Comparison of ENCODE assay signal across 25 cellular contexts in the genomic region with DNA sequence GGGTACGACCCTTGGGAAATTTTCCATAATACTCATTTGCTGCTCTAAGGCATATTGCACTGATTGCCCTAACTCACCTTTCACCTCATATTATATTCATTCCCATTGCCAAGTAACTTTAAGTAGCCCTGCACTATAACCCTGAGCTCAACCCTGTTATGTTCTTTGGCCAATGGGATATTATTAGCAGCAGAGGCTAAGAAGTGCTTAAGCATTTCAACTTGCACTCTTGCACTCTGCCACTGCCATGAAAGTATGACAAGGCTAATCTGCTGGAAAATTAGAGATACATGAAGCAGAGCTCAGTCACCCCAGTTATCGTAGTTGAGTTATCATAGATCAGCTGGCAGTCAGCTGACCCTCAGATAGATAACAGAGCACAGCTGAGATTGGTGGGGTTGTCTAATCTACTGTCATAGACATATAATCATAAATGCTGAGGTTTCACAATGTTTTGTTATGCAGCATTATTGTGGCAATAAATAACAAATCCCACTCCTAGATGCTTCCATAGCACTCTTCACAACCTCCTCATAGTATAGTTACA.
DNase-seq lines count a peak whose midpoint lies in the region; ATAC-seq, FAIRE-seq and TF ChIP-seq lines count a peak whose summit lies in the region.
"Had no signal": no experiment of that assay in that cellular context is flagged by ENCODE, and none has a peak within 500 bp of the region (broad histone marks: within the 10 kb centered on the region; RNA-seq: fewer than 3 reads in every experiment).

No MANE protein-coding gene starts in this region.

- no peaks in the 10 kb centered on the region for H3K9me3 Mint-ChIP-seq in MCF 10A (ENCODE audit: unreplicated experiment)
- H3K9me3 Mint-ChIP-seq: CD8-positive, alpha-beta T cell had no signal

- no peaks in the 10 kb centered on the region for H4K20me1 ChIP-seq in hepatocyte (ENCODE audit: insufficient read depth, poor library complexity, severe bottlenecking)

- no TSS peak for BruUV-seq in MCF 10A (replicated peaks; lab: Mats Ljungman, UMichigan)

- CTCF ChIA-PET in MCF 10A (lab: Yijun Ruan, JAX), result no interaction called here

- H3K4me1 ChIP-seq in cardiac muscle cell (ENCODE audit: low read depth) (peaks cover 63% of the 10 kb centered on the region), hepatocyte (ENCODE audit: insufficient read depth) (peaks cover 3% of the 10 kb centered on the region), small intestine (ENCODE audit: control insufficient read depth in 2 of 2, insufficient read depth in 1 of 2, low read depth in 1 of 2, low read length in 1 of 2) (no peaks in the 10 kb centered on the region)
- H3K4me1 ChIP-seq: Caco-2 had no signal

- peak overlapping the region; percentile 93 for H3K27ac ChIP-seq in cardiac muscle cell
- H3K27ac ChIP-seq in hepatocyte, result no peak overlapping the region
- no peak overlapping the region for H3K27ac ChIP-seq in small intestine (ENCODE audit: low read depth in 1 of 2, low read length in 1 of 2)
- H3K27ac ChIP-seq: 22Rv1, C4-2B, PC-9 had no signal

- DNase-seq in Right ventricle myocardium inferior (ENCODE audit: missing footprints) (no peak), cardiac septum (ENCODE audit: low spot score) (no peak), cardiac muscle cell (ENCODE audit: low read depth in 1 of 2, low spot score in 1 of 2) (peak in 1 of 2 donors; percentile 72), hepatocyte (ENCODE audit: low spot score) (peak; percentile 27), small intestine (peak; percentile 13), MCF 10A (ENCODE audit: unreplicated experiment) (no peak), activated gamma-delta T cell treated with Interleukin-2 at 50 U/mL for 16 hours (no peak)
- no peak for DNase-seq in effector CD4-positive, alpha-beta T cell
- DNase-seq: Caco-2; CD8-positive, alpha-beta T cell; H7; Karpas-422; MV-4-11; NCI-H1105 treated with DMSO at 0.1 percent for 48 hours; NCI-H146; NCI-H1930; NCI-H2107; NCI-H774; NK-92 treated with Interleukin-12 subunit alpha and Interleukin-12 subunit beta, amount 100 ng/mL, for 24 hours; PC-9; SHP77 had no signal

- H3K36me3 ChIP-seq in cardiac muscle cell, result no peaks in the 10 kb centered on the region
- no peaks in the 10 kb centered on the region for H3K36me3 ChIP-seq in hepatocyte (replicated peaks; ENCODE audit: insufficient read depth, low read depth)
- H3K36me3 ChIP-seq in small intestine (ENCODE audit: control insufficient read depth in 2 of 2, insufficient read depth in 2 of 2, low read length in 2 of 2), result no peaks in the 10 kb centered on the region

- H3K27ac Mint-ChIP-seq in MCF 10A (ENCODE audit: low read depth, unreplicated experiment), result no peak overlapping the region
- H3K27ac Mint-ChIP-seq: B cell; CD8-positive, alpha-beta T cell had no signal

- H3K79me2 ChIP-seq in hepatocyte, result no peaks in the 10 kb centered on the region

- H3K4me1 Mint-ChIP-seq in MCF 10A (ENCODE audit: insufficient read depth, unreplicated experiment), result peaks cover 15% of the 10 kb centered on the region

- no peaks in the 10 kb centered on the region for H3K27me3 ChIP-seq in cardiac muscle cell
- H3K27me3 ChIP-seq in hepatocyte, result no peaks in the 10 kb centered on the region
- no peaks in the 10 kb centered on the region for H3K27me3 ChIP-seq in small intestine (ENCODE audit: control insufficient read depth in 2 of 2, insufficient read depth in 2 of 2, low read length in 2 of 2)

- no peak for TF ChIP-seq CTCF in cardiac muscle cell (IDR thresholded peaks at IDR 0.05; ENCODE audit: low read depth, low read length)
- TF ChIP-seq CTCF in hepatocyte (IDR thresholded peaks at IDR 0.05; ENCODE audit: poor library complexity), result no peak
- no peak for TF ChIP-seq CTCF in MCF 10A (IDR thresholded peaks at IDR 0.05; ENCODE audit: unreplicated experiment)

- intact Hi-C loops in Right ventricle myocardium inferior (cut with DNase I), result loop anchor here (2.0 kb wide), 1 partner anchor 198 kb away; no protein-coding TSS in a partner anchor
- intact Hi-C loops in cardiac septum (cut with DNase I), result loop anchor here (5.0 kb wide), 2 partner anchors 209 to 259 kb away; partner anchors contain the start of genes RUNX2 and SUPT3H
- intact Hi-C loops in MCF 10A (cut with micrococcal nuclease), result no loop called here

- no peak overlapping the region for H3K4me3 Mint-ChIP-seq in MCF 10A (ENCODE audit: unreplicated experiment)
- H3K4me3 Mint-ChIP-seq: B cell; CD8-positive, alpha-beta T cell had no signal

- no peak overlapping the region for H2AFZ ChIP-seq in hepatocyte
- H2AFZ ChIP-seq: PC-9 had no signal

- H3K9me3 ChIP-seq in cardiac muscle cell (ENCODE audit: low read depth), result no peaks in the 10 kb centered on the region
- H3K9me3 ChIP-seq in hepatocyte (ENCODE audit: low read depth), result no peaks in the 10 kb centered on the region
- no peaks in the 10 kb centered on the region for H3K9me3 ChIP-seq in small intestine (ENCODE audit: control insufficient read depth, low read depth)
- H3K9me3 ChIP-seq: Caco-2 had no signal

- H3K36me3 Mint-ChIP-seq in MCF 10A (ENCODE audit: insufficient read depth, unreplicated experiment), result no peaks in the 10 kb centered on the region
- H3K36me3 Mint-ChIP-seq: CD8-positive, alpha-beta T cell had no signal

- H3K4me2 ChIP-seq in hepatocyte, result no peak overlapping the region
- H3K4me2 ChIP-seq: PC-9 had no signal

- H3K4me3 ChIP-seq in cardiac muscle cell (no peak overlapping the region), hepatocyte (no peak overlapping the region), small intestine (ENCODE audit: low read depth in 1 of 2, low read length in 2 of 2) (no peak overlapping the region)
- H3K4me3 ChIP-seq: PC-9 had no signal

- H3K9me2 ChIP-seq in hepatocyte (replicated peaks; ENCODE audit: insufficient read depth), result no peaks in the 10 kb centered on the region

- FAIRE-seq in small intestine (lab: Jason Lieb, UNC), result no peak
- FAIRE-seq: G401.6 had no signal

- POLR2A ChIA-PET in MCF 10A (lab: Yijun Ruan, JAX), result no interaction called here

- 74% methylated on average over 2 of the region's 2 CpGs for WGBS in hepatocyte (ENCODE audit: low lambda C conversion rate, missing lambda C conversion rate)
- 79 to 85% (median 80%) methylated on average over 2 of the region's 2 CpGs for WGBS in small intestine, 3 donors

- peak; percentile 80 for ATAC-seq in Right ventricle myocardium inferior
- ATAC-seq: CD8-positive, alpha-beta T cell had no signal

- H3K27me3 Mint-ChIP-seq in MCF 10A (ENCODE audit: insufficient read depth, unreplicated experiment), result no peaks in the 10 kb centered on the region
- H3K27me3 Mint-ChIP-seq: B cell had no signal

Comparison
In these comparisons a context has a peak if more than half of its experiments do, and no peak if none do; other contexts are left out.
1. DNase-seq: peak in hepatocyte (single experiment) and small intestine (single experiment); none in Right ventricle myocardium inferior (single experiment), cardiac septum (single experiment), MCF 10A (single experiment), activated gamma-delta T cell treated with Interleukin-2 at 50 U/mL for 16 hours (single experiment) and effector CD4-positive, alpha-beta T cell (single experiment).